In genomic region chr1:160846281-160846680, GRCh38 we compare ENCODE assay signal across 37 cellular contexts. TPM values are rescaled to one million over a fixed set of nuclear protein-coding genes. Genes with fewer than 3 reads are reported as not detected.
"Had no signal": no experiment of that assay in that cellular context is flagged by ENCODE, and none has a peak within 500 bp of the region (broad histone marks: within the 10 kb centered on the region; RNA-seq: fewer than 3 reads in every experiment).

No MANE protein-coding gene starts in this region.

- DNase-seq: activated B cell treated with CpG ODN at 0.5 μM for 24 hours; activated CD4-positive, alpha-beta memory T cell treated with anti-CD3 and anti-CD28 coated beads for 36 hours; activated CD4-positive, alpha-beta T cell treated with anti-CD3 and anti-CD28 coated beads for 4 hours; activated CD4-positive, alpha-beta T cell treated with anti-CD3 and anti-CD28 coated beads, Interleukin-2, amount 10 ng/mL, durations not matched to agents 24 days and 14 days; activated CD4-positive, alpha-beta T cell treated with anti-CD3 and anti-CD28 coated beads, Interleukin-2, amount 50 U/mL, for 1 hour; activated CD4-positive, alpha-beta T cell treated with anti-CD3 and anti-CD28 coated beads, Interleukin-2, amount 50 U/mL, for 4 hours; activated CD4-positive, CD25-positive, alpha-beta regulatory T cell treated with anti-CD3 and anti-CD28 coated beads, Interleukin-2, amount 50 U/mL, for 72 hours; activated CD8-positive, alpha-beta memory T cell treated with anti-CD3 and anti-CD28 coated beads, Interleukin-2, amount 10 ng/mL, durations not matched to agents 7 days and 5 days; activated CD8-positive, alpha-beta T cell treated with anti-CD3 and anti-CD28 coated beads for 36 hours; activated effector memory CD4-positive, alpha-beta T cell treated with anti-CD3 and anti-CD28 coated beads, Interleukin-2, amount 50 U/mL, for 16 hours; activated gamma-delta T cell treated with Interleukin-2 at 50 U/mL for 16 hours; activated naive CD4-positive, alpha-beta T cell; activated naive CD4-positive, alpha-beta T cell treated with anti-CD3 and anti-CD28 coated beads for 36 hours; activated naive CD4-positive, alpha-beta T cell treated with anti-CD3 and anti-CD28 coated beads, Interleukin-2, amount 50 U/mL, for 16 hours; activated naive CD8-positive, alpha-beta T cell treated with anti-CD3 and anti-CD28 coated beads for 36 hours; activated T-cell treated with anti-CD3 and anti-CD28 coated beads for 4 hours; activated T-cell treated with anti-CD3 and anti-CD28 coated beads, Interleukin-2, amount 50 U/mL, for 1 hour; activated T-cell treated with anti-CD3 and anti-CD28 coated beads, Interleukin-2, amount 50 U/mL, for 4 hours; activated T-cell treated with anti-CD3 and anti-CD28 coated beads, Interleukin-2, amount 50 U/mL, for 72 hours; adrenal gland; amniotic stem cell; aorta; body of pancreas; brain microvascular endothelial cell; central memory CD4-positive, alpha-beta T cell; T-helper 1 cell; T-helper 2 cell; T-helper 9 cell had no signal

- H3K4me3 Mint-ChIP-seq: activated B cell treated with CpG ODN at 0.5 μM for 24 hours; activated CD4-positive, alpha-beta memory T cell treated with anti-CD3 and anti-CD28 coated beads for 36 hours; activated CD4-positive, alpha-beta T cell treated with anti-CD3 and anti-CD28 coated beads, Interleukin-2, amount 10 ng/mL, durations not matched to agents 24 days and 14 days; activated CD8-positive, alpha-beta memory T cell treated with anti-CD3 and anti-CD28 coated beads, Interleukin-2, amount 10 ng/mL, durations not matched to agents 7 days and 5 days; activated CD8-positive, alpha-beta T cell treated with anti-CD3 and anti-CD28 coated beads for 36 hours; activated naive CD4-positive, alpha-beta T cell treated with anti-CD3 and anti-CD28 coated beads for 36 hours; activated naive CD8-positive, alpha-beta T cell treated with anti-CD3 and anti-CD28 coated beads for 36 hours; activated T-cell treated with anti-CD3 and anti-CD28 coated beads, Interleukin-2, amount 50 U/mL, for 4 hours; activated T-cell treated with anti-CD3 and anti-CD28 coated beads, Interleukin-2, amount 50 U/mL, for 72 hours; activated T-helper 1 cell treated with anti-CD3 and anti-CD28 coated beads, Interleukin-12 subunit alpha, Interleukin-12 subunit beta, Interleukin-2, Interleukin-4 antibody, amounts not matched to agents 30 ng/mL and 10 ng/mL and 1 ng/mL, durations not matched to agents 14 hours and 24 hours and 36 hours; activated T-helper 17 cell treated with anti-CD3 and anti-CD28 coated beads, Interleukin-2, amount 50 U/mL, for 72 hours; T-helper 1 cell treated with Interleukin-12 subunit alpha and Interleukin-12 subunit beta and Interleukin-4 antibody, amounts not matched to agents 30 μg/mL and 1 μg/mL, for 36 hours; T-helper 2 cell treated with Interferon-gamma antibody and Interleukin-4, amounts not matched to agents 5 μg/mL and 100 μg/mL, for 36 hours had no signal

- H3K4me3 ChIP-seq: adrenal gland, body of pancreas, breast epithelium had no signal

- H3K4me1 ChIP-seq: adrenal gland, body of pancreas, breast epithelium had no signal

- H3K27ac ChIP-seq: adrenal gland, body of pancreas, brain microvascular endothelial cell, breast epithelium, VCaP had no signal

- H3K27me3 Mint-ChIP-seq: activated B cell treated with CpG ODN at 0.5 μM for 24 hours; activated CD4-positive, alpha-beta memory T cell treated with anti-CD3 and anti-CD28 coated beads for 36 hours; activated CD8-positive, alpha-beta memory T cell treated with anti-CD3 and anti-CD28 coated beads, Interleukin-2, amount 10 ng/mL, durations not matched to agents 7 days and 5 days; activated CD8-positive, alpha-beta T cell treated with anti-CD3 and anti-CD28 coated beads for 36 hours; activated naive CD8-positive, alpha-beta T cell treated with anti-CD3 and anti-CD28 coated beads for 36 hours; activated T-helper 17 cell treated with anti-CD3 and anti-CD28 coated beads, Interleukin-2, amount 50 U/mL, for 72 hours had no signal

- H3K9me3 Mint-ChIP-seq: activated B cell treated with CpG ODN at 0.5 μM for 24 hours; activated CD4-positive, alpha-beta memory T cell treated with anti-CD3 and anti-CD28 coated beads for 36 hours; activated CD8-positive, alpha-beta T cell treated with anti-CD3 and anti-CD28 coated beads for 36 hours; activated naive CD4-positive, alpha-beta T cell treated with anti-CD3 and anti-CD28 coated beads for 36 hours; activated naive CD8-positive, alpha-beta T cell treated with anti-CD3 and anti-CD28 coated beads for 36 hours; activated T-cell treated with anti-CD3 and anti-CD28 coated beads, Interleukin-2, amount 50 U/mL, for 4 hours; activated T-helper 1 cell treated with anti-CD3 and anti-CD28 coated beads, Interleukin-12 subunit alpha, Interleukin-12 subunit beta, Interleukin-2, Interleukin-4 antibody, amounts not matched to agents 30 ng/mL and 10 ng/mL and 1 ng/mL, durations not matched to agents 14 hours and 24 hours and 36 hours; activated T-helper 17 cell treated with anti-CD3 and anti-CD28 coated beads, Interleukin-2, amount 50 U/mL, for 72 hours had no signal

- ATAC-seq: activated CD8-positive, alpha-beta memory T cell treated with anti-CD3 and anti-CD28 coated beads, Interleukin-2, amount 10 ng/mL, durations not matched to agents 7 days and 5 days; activated CD8-positive, alpha-beta T cell treated with anti-CD3 and anti-CD28 coated beads for 36 hours; activated naive CD4-positive, alpha-beta T cell treated with anti-CD3 and anti-CD28 coated beads, Interleukin-2, amount 50 U/mL, for 72 hours; activated T-cell treated with anti-CD3 and anti-CD28 coated beads, Interleukin-2, amount 50 U/mL, for 4 hours; activated T-cell treated with anti-CD3 and anti-CD28 coated beads, Interleukin-2, amount 50 U/mL, for 72 hours; activated T-helper 17 cell treated with anti-CD3 and anti-CD28 coated beads, Interleukin-2, amount 50 U/mL, for 72 hours; body of pancreas had no signal

- H3K27ac Mint-ChIP-seq: activated B cell treated with CpG ODN at 0.5 μM for 24 hours; activated CD4-positive, alpha-beta memory T cell treated with anti-CD3 and anti-CD28 coated beads for 36 hours; activated CD4-positive, alpha-beta T cell treated with anti-CD3 and anti-CD28 coated beads, Interleukin-2, amount 10 ng/mL, durations not matched to agents 24 days and 14 days; activated CD8-positive, alpha-beta memory T cell treated with anti-CD3 and anti-CD28 coated beads, Interleukin-2, amount 10 ng/mL, durations not matched to agents 7 days and 5 days; activated CD8-positive, alpha-beta T cell treated with anti-CD3 and anti-CD28 coated beads for 36 hours; activated naive CD4-positive, alpha-beta T cell treated with anti-CD3 and anti-CD28 coated beads for 36 hours; activated naive CD4-positive, alpha-beta T cell treated with anti-CD3 and anti-CD28 coated beads, Interleukin-2, amount 50 U/mL, for 72 hours; activated naive CD8-positive, alpha-beta T cell treated with anti-CD3 and anti-CD28 coated beads for 36 hours; activated T-helper 1 cell treated with anti-CD3 and anti-CD28 coated beads, Interleukin-12 subunit alpha, Interleukin-12 subunit beta, Interleukin-2, Interleukin-4 antibody, amounts not matched to agents 30 ng/mL and 10 ng/mL and 1 ng/mL, durations not matched to agents 14 hours and 24 hours and 36 hours; activated T-helper 17 cell treated with anti-CD3 and anti-CD28 coated beads, Interleukin-2, amount 50 U/mL, for 72 hours; T-helper 1 cell treated with Interleukin-12 subunit alpha and Interleukin-12 subunit beta and Interleukin-4 antibody, amounts not matched to agents 30 μg/mL and 1 μg/mL, for 36 hours; T-helper 2 cell treated with Interferon-gamma antibody and Interleukin-4, amounts not matched to agents 5 μg/mL and 100 μg/mL, for 36 hours had no signal

- H3K36me3 ChIP-seq: adrenal gland, brain microvascular endothelial cell, breast epithelium had no signal

- H3K27me3 ChIP-seq: adrenal gland, body of pancreas, brain microvascular endothelial cell, breast epithelium had no signal

- H3K36me3 Mint-ChIP-seq: activated CD4-positive, alpha-beta memory T cell treated with anti-CD3 and anti-CD28 coated beads for 36 hours; activated naive CD8-positive, alpha-beta T cell treated with anti-CD3 and anti-CD28 coated beads for 36 hours had no signal

RNA-seq across cellular contexts. Expression of gene CD244, which starts 16.4 kb away (rescaled TPM):
- total RNA-seq: activated B cell treated with CpG ODN at 0.5 μM for 24 hours; activated CD4-positive, alpha-beta T cell treated with anti-CD3 and anti-CD28 coated beads, Interleukin-2, amount 10 ng/mL, durations not matched to agents 24 days and 14 days; astrocyte; cerebellum had no signal

RNA-seq across cellular contexts. Expression of gene ITLN1, which starts 38.7 kb away (rescaled TPM):
- total RNA-seq: activated B cell treated with CpG ODN at 0.5 μM for 24 hours; activated CD4-positive, alpha-beta memory T cell treated with anti-CD3 and anti-CD28 coated beads for 36 hours; activated CD4-positive, alpha-beta T cell treated with anti-CD3 and anti-CD28 coated beads, Interleukin-2, amount 10 ng/mL, durations not matched to agents 24 days and 14 days; activated CD8-positive, alpha-beta memory T cell treated with anti-CD3 and anti-CD28 coated beads, Interleukin-2, amount 10 ng/mL, durations not matched to agents 7 days and 5 days; activated CD8-positive, alpha-beta T cell treated with anti-CD3 and anti-CD28 coated beads for 36 hours; activated naive CD4-positive, alpha-beta T cell treated with anti-CD3 and anti-CD28 coated beads for 36 hours; activated naive CD4-positive, alpha-beta T cell treated with anti-CD3 and anti-CD28 coated beads, Interleukin-2, amount 50 U/mL, for 72 hours; activated naive CD8-positive, alpha-beta T cell treated with anti-CD3 and anti-CD28 coated beads for 36 hours; activated T-cell treated with anti-CD3 and anti-CD28 coated beads, Interleukin-2, amount 50 U/mL, for 4 hours; activated T-cell treated with anti-CD3 and anti-CD28 coated beads, Interleukin-2, amount 50 U/mL, for 72 hours; activated T-helper 1 cell treated with anti-CD3 and anti-CD28 coated beads, Interleukin-12 subunit alpha, Interleukin-12 subunit beta, Interleukin-2, Interleukin-4 antibody, amounts not matched to agents 30 ng/mL and 10 ng/mL and 1 ng/mL, durations not matched to agents 14 hours and 24 hours and 36 hours; activated T-helper 17 cell treated with anti-CD3 and anti-CD28 coated beads, Interleukin-2, amount 50 U/mL, for 72 hours; astrocyte had no signal

RNA-seq across cellular contexts. Expression of gene LY9, which starts 50.3 kb away (rescaled TPM):
- total RNA-seq: astrocyte, cerebellum had no signal
